Comparison of ENCODE assay signal across 4 cellular contexts in the genomic region with DNA sequence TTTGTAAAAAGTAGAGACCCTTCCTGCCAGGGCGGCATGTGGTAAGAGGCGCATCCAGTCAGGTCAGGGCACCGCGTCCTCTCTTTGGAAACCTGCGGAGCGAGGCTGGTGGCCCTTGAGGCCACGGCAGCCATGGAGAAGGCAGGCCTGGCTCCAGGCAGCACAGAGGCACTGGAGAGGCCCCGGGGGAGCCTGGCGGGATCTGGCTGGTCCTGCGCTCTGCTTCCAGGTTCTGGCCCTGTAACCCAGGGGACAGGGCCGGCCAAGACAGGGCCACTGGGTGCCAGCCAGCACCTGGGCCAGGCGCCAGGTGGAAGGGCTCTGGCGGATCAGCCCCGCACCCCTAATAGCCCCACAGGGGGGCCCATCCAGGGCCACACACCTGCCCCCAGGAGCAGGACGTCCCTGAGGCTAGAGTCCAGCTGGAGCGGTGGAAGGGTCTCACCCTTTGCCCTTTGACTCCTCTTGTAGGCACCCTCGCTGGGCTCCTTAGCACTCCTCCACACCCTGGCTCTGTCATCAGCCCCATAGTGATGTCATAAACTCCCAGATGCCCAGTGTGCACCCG.
A peak's percentile ranks its signal among the peaks of the same experiment; 100 is the strongest.
DNase-seq lines count a peak whose midpoint lies in the region; ATAC-seq, FAIRE-seq and TF ChIP-seq lines count a peak whose summit lies in the region.
"Not testable (repeated sequence)": the region's sequence is repeated elsewhere in the genome, so short reads cannot be mapped to it uniquely, and the experiment has no call there.

No MANE protein-coding gene starts in this region.

- FAIRE-seq in kidney (lab: Jason Lieb, UNC) = not testable (repeated sequence)

- H3K36me3 Mint-ChIP-seq in chondrocyte (ENCODE audit: low read depth) = not testable (repeated sequence)

- DNase-seq in chondrocyte (ENCODE audit: low spot score) = peak; percentile 68
- DNase-seq in right cardiac atrium = peak in 2 of 3 donors; percentile 37 to 41
- DNase-seq in kidney = peak; percentile 62
- peak; percentile 49 for DNase-seq in upper lobe of right lung

- not testable (repeated sequence) for H3K9me3 ChIP-seq in right cardiac atrium (ENCODE audit: control insufficient read depth, low read length); kidney (ENCODE audit: control insufficient read depth in 1 of 2, low read length in 2 of 2); upper lobe of right lung

- not testable (repeated sequence) for ATAC-seq in right cardiac atrium, upper lobe of right lung

- TF ChIP-seq CTCF in chondrocyte (IDR thresholded peaks at IDR 0.05); kidney (IDR thresholded peaks at IDR 0.05; ENCODE audit: borderline replicate concordance, extremely low read depth, insufficient read depth); upper lobe of right lung (IDR thresholded peaks at IDR 0.05): not testable (repeated sequence)

- H3K9me3 Mint-ChIP-seq in chondrocyte (ENCODE audit: low read depth) = not testable (repeated sequence)

- H3K4me1 Mint-ChIP-seq in chondrocyte (ENCODE audit: low read depth) = not testable (repeated sequence)

- not testable (repeated sequence) for H3K27ac Mint-ChIP-seq in chondrocyte (ENCODE audit: unreplicated experiment)

- WGBS in right cardiac atrium = 96% methylated on average over 16 of the region's 18 CpGs

- not testable (repeated sequence) for H3K4me1 ChIP-seq in right cardiac atrium (ENCODE audit: control insufficient read depth, insufficient read depth, low read length); kidney (ENCODE audit: control insufficient read depth in 1 of 2, insufficient read depth in 1 of 2, low read depth in 1 of 2, low read length in 2 of 2); upper lobe of right lung

- intact Hi-C loops in right cardiac atrium (cut with DNase I); kidney (cut with DNase I); upper lobe of right lung (cut with DNase I): not testable (repeated sequence)

- H3K27me3 ChIP-seq in right cardiac atrium (ENCODE audit: control insufficient read depth, insufficient read depth); upper lobe of right lung: not testable (repeated sequence)

- not testable (repeated sequence) for H3K27me3 Mint-ChIP-seq in chondrocyte (ENCODE audit: low read depth)

- not testable (repeated sequence) for H3K4me3 Mint-ChIP-seq in chondrocyte (ENCODE audit: unreplicated experiment)

- H3K4me3 ChIP-seq in right cardiac atrium (ENCODE audit: low read length); kidney (ENCODE audit: low read length in 2 of 2); upper lobe of right lung: not testable (repeated sequence)

- H3K36me3 ChIP-seq in kidney (ENCODE audit: control insufficient read depth in 1 of 2, insufficient read depth in 2 of 2, low read length in 2 of 2); upper lobe of right lung: not testable (repeated sequence)

- H3K9ac ChIP-seq in kidney (ENCODE audit: low read length in 2 of 2) = not testable (repeated sequence)

- not testable (repeated sequence) for H3K27ac ChIP-seq in right cardiac atrium (ENCODE audit: low read length); kidney (ENCODE audit: low read depth in 2 of 2, low read length in 2 of 2); upper lobe of right lung
